3 cellular contexts compared by ENCODE assay signal in the genomic region with DNA sequence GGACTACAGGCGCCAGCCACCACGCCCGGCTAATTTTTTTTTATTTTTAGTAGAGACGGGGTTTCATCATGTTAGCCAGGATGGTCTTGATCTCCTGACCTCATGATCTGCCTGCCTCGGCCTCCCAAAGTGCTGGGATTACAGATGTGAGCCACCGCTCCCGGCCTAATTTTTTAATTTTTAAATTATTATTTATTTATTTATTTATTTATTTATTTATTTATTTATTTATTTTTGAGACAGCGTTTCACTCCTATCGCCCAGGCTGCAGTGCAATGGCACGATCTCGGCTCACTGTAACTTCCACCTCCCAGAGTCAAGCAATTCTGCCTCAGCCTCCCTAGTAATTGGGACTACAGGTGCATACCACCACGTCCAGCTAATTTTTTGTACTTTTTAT. TPM values are rescaled to one million over a fixed set of nuclear protein-coding genes. Genes with fewer than 3 reads are reported as not detected.
"Had no signal": no experiment of that assay in that cellular context is flagged by ENCODE, and none has a peak within 500 bp of the region (broad histone marks: within the 10 kb centered on the region; RNA-seq: fewer than 3 reads in every experiment).

No MANE protein-coding gene starts in this region.

RNA-seq across cellular contexts. Expression of gene CHRNE, which starts 33.8 kb away (rescaled TPM):
- total RNA-seq: LHCN-M2, MCF 10A, NCI-H460 had no signal
